In genomic region chr19:40279761-40280607, GRCh38 we compare ENCODE assay signal across 10 cellular contexts. TPM values are rescaled to one million over a fixed set of nuclear protein-coding genes. Genes with fewer than 3 reads are reported as not detected.
DNase-seq lines count a peak whose midpoint lies in the region; ATAC-seq and TF ChIP-seq lines count a peak whose summit lies in the region.
"Had no signal": no experiment of that assay in that cellular context is flagged by ENCODE, and none has a peak within 500 bp of the region (broad histone marks: within the 10 kb centered on the region; RNA-seq: fewer than 3 reads in every experiment).

No MANE protein-coding gene starts in this region.

- no peak for ATAC-seq in heart left ventricle
- ATAC-seq in Right ventricle myocardium inferior: no peak
- ATAC-seq in GM18870 (IDR thresholded peaks at IDR 0.05; ENCODE audit: unreplicated experiment): no peak
- no peak for ATAC-seq in GM21528 (IDR thresholded peaks at IDR 0.05; ENCODE audit: low FRiP score, unreplicated experiment)

- peaks cover 8% of the 10 kb centered on the region for H3K4me1 Mint-ChIP-seq in endothelial cell (ENCODE audit: unreplicated experiment)

- no peak overlapping the region for H3K4me3 Mint-ChIP-seq in endothelial cell (ENCODE audit: unreplicated experiment)

- no peak overlapping the region for H3K27ac Mint-ChIP-seq in endothelial cell (ENCODE audit: unreplicated experiment)

- TF ChIP-seq POLR2A in heart left ventricle (IDR thresholded peaks at IDR 0.05): no peak
- TF ChIP-seq POLR2A in vagina (IDR thresholded peaks at IDR 0.05): no peak

- DNase-seq in heart left ventricle: no peak
- DNase-seq in Right ventricle myocardium inferior (ENCODE audit: missing footprints): no peak
- no peak for DNase-seq in vagina (ENCODE audit: extremely low spot score in 2 of 2)
- DNase-seq in endothelial cell (ENCODE audit: low spot score): no peak
- DNase-seq: kidney glomerular epithelial cell, NCI-H774 had no signal

- WGBS in heart left ventricle, 4 donors: 73 to 82% (median 80%) methylated on average over 15 to 17 of the region's 17 CpGs

- no peaks in the 10 kb centered on the region for H3K9me3 ChIP-seq in heart left ventricle
- H3K9me3 ChIP-seq in mucosa of rectum (ENCODE audit: control insufficient read depth in 2 of 2, low read length in 2 of 2): no peaks in the 10 kb centered on the region
- H3K9me3 ChIP-seq in vagina: no peaks in the 10 kb centered on the region

- H3K4me3 ChIP-seq in heart left ventricle (peak overlapping the region in 5 of 12 donors; percentile 28 to 54 (median 38)), mucosa of rectum (ENCODE audit: low read length in 2 of 2) (peak overlapping the region; percentile 29 to 58), vagina (peak overlapping the region; percentile 42 to 51)

- H3K36me3 Mint-ChIP-seq in endothelial cell (ENCODE audit: low read depth, unreplicated experiment): peaks cover 6% of the 10 kb centered on the region

- H3K4me1 ChIP-seq in heart left ventricle: peaks cover 5 to 84% (median 75%) of the 10 kb centered on the region in 12 donors
- peaks cover 40 to 43% of the 10 kb centered on the region in 2 donors for H3K4me1 ChIP-seq in mucosa of rectum (ENCODE audit: control insufficient read depth in 2 of 2, insufficient read depth in 2 of 2, low read length in 2 of 2)
- H3K4me1 ChIP-seq in vagina: peaks cover 95% of the 10 kb centered on the region

- H3K27me3 ChIP-seq in heart left ventricle (no peaks in the 10 kb centered on the region), mucosa of rectum (ENCODE audit: control insufficient read depth in 2 of 2, insufficient read depth in 2 of 2, low read length in 2 of 2) (no peaks in the 10 kb centered on the region), vagina (no peaks in the 10 kb centered on the region)

- no peaks in the 10 kb centered on the region for H3K9me3 Mint-ChIP-seq in endothelial cell (ENCODE audit: unreplicated experiment)

- H3K9ac ChIP-seq in mucosa of rectum (ENCODE audit: low read depth in 1 of 2, low read length in 2 of 2): peak overlapping the region; percentile 54 to 63

- peaks cover 5% of the 10 kb centered on the region for H3K27me3 Mint-ChIP-seq in endothelial cell (ENCODE audit: unreplicated experiment)

- peak overlapping the region; percentile 49 to 98 (median 80) for H3K27ac ChIP-seq in heart left ventricle
- H3K27ac ChIP-seq in angular gyrus (ENCODE audit: low read depth, low read length): peak overlapping the region; percentile 70
- H3K27ac ChIP-seq in mucosa of rectum (ENCODE audit: low read depth in 2 of 2, low read length in 2 of 2): peak overlapping the region; percentile 74 to 77
- peak overlapping the region; percentile 73 for H3K27ac ChIP-seq in vagina

- H3K36me3 ChIP-seq in heart left ventricle: no peaks in the 10 kb centered on the region
- H3K36me3 ChIP-seq in mucosa of rectum (ENCODE audit: control insufficient read depth in 2 of 2, insufficient read depth in 2 of 2, low read length in 2 of 2): peaks cover 0 to 8% of the 10 kb centered on the region in 2 donors
- no peaks in the 10 kb centered on the region for H3K36me3 ChIP-seq in vagina

- intact Hi-C loops in heart left ventricle (cut with DNase I) (loop anchor here in 4 of 10 donors (5.0 to 10.0 kb wide), 2 partner anchors 38 to 325 kb away; partner anchors contain the start of gene LTBP4 (in 1 of the 4)), Right ventricle myocardium inferior (cut with DNase I) (loop anchor here (5.0 to 10.0 kb wide), 2 partner anchors 88 to 1425 kb away; partner anchors contain the start of gene MAP3K10), vagina (cut with DNase I) (no loop called here)

- TF ChIP-seq CTCF in heart left ventricle (IDR thresholded peaks at IDR 0.05): no peak
- no peak for TF ChIP-seq CTCF in vagina (IDR thresholded peaks at IDR 0.05)
- no peak for TF ChIP-seq CTCF in endothelial cell (IDR thresholded peaks at IDR 0.05; ENCODE audit: unreplicated experiment)

RNA-seq across cellular contexts. Expression of gene AKT2, which starts 5.2 kb away (rescaled TPM):
- total RNA-seq in heart left ventricle (100 to 1,000 TPM in 7 of 9 donors, 10 to 100 TPM in 2; 81.8 to 132 (median 113) TPM), Right ventricle myocardium inferior (114 TPM), vagina (105 TPM), endothelial cell (ENCODE audit: unreplicated experiment) (89.8 TPM)
- polyA plus RNA-seq in heart left ventricle: 10 to 100 TPM; 71.0 to 91.0 TPM

RNA-seq across cellular contexts. Expression of gene CCNP, which starts 53.5 kb away (rescaled TPM):
- total RNA-seq in heart left ventricle (under 1 TPM in 2 of 9 donors, not detected in 7; 0.21 to 0.75 TPM), Right ventricle myocardium inferior (not detected), vagina (not detected), endothelial cell (ENCODE audit: unreplicated experiment) (0.18 TPM)
- polyA plus RNA-seq in heart left ventricle: not detected
